In the genomic region with DNA sequence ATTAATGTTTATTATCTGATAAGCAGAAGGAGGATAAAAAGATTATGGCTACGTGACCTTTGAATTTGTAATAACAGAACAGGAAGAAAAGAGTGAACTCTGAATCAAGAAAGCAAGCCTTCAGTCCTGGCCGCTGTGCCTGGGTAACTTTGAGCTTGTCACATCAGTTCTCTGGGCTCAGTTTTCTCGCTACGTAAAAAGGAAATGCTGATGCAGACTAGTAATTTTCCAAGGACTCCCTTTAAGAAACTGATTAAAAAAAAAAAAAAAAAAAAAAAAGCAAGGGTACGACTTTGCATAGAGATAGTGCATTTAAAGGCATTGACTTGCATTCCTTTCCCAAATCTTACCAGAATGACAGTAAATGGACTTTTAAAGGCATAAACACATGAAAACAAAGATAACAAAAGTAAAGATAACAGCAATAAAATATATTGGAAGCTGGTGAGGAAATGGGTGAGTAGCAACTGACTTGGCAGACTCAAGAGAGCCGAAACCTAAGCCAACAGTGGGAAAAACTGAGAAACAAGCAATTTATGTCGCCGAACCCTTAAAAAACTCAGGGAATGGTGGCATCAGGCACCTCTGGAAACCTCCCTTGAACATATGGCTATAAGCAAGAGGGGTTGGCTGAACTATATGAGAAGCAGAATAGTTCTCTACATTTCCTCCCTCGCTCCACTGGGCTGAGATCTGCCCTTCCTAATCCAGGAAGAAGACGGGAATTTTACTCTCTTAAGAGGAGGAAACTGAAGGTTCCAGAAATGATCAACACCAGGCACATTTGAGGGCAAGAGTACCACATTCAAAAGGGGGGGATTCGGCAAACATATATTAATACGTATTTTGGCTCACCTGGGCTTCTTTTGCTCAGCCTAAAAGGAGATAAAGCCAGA, we compare ENCODE assay signal across 13 cellular contexts.
DNase-seq lines count a peak whose midpoint lies in the region; ATAC-seq and TF ChIP-seq lines count a peak whose summit lies in the region.
"Had no signal": no experiment of that assay in that cellular context is flagged by ENCODE, and none has a peak within 500 bp of the region (broad histone marks: within the 10 kb centered on the region; RNA-seq: fewer than 3 reads in every experiment).

No MANE protein-coding gene starts in this region.

- 0 out of 2 replicates have a peak overlapping the region, but pooled peaks have one; percentile 16 for H3K27ac ChIP-seq in GM23248
- H3K27ac ChIP-seq in sigmoid colon, result peak overlapping the region in 3 of 4 donors; percentile 9 to 40 (median 32)
- H3K27ac ChIP-seq: neural progenitor cell had no signal

- H3K4me3 ChIP-seq in GM23248, result no peak overlapping the region
- H3K4me3 ChIP-seq in cardiac fibroblast (replicated peaks in 1 of 2; ENCODE audit: low read depth in 2 of 2, low read length in 2 of 2), result no peak overlapping the region
- no peak overlapping the region for H3K4me3 ChIP-seq in sigmoid colon
- H3K4me3 ChIP-seq in MG63, result no peak overlapping the region
- H3K4me3 ChIP-seq: neural progenitor cell had no signal

- no peaks in the 10 kb centered on the region for H4K20me1 ChIP-seq in GM23248 (ENCODE audit: insufficient read depth)

- in situ Hi-C loops in GM23248 (cut with MboI), result no loop called here

- H3K4me1 ChIP-seq in GM23248 (ENCODE audit: insufficient read depth) (peaks cover 46% of the 10 kb centered on the region), sigmoid colon (peaks cover 0 to 37% (median 30%) of the 10 kb centered on the region in 4 donors)

- no peak for TF ChIP-seq POLR2A in sigmoid colon (IDR thresholded peaks at IDR 0.05)
- TF ChIP-seq POLR2A in GM18505 (IDR thresholded peaks at IDR 0.05; ENCODE audit: borderline replicate concordance, extremely low read depth, insufficient read depth, insufficient read length), result no peak

- H3K36me3 ChIP-seq in GM23248 (ENCODE audit: low read depth) (peaks cover 4% of the 10 kb centered on the region; the same call in 1 of the 2 replicates), sigmoid colon (peaks cover 0 to 38% (median 8%) of the 10 kb centered on the region in 4 donors), MG63 (no peaks in the 10 kb centered on the region)
- H3K36me3 ChIP-seq: neural progenitor cell had no signal

- WGBS in GM23248 (ENCODE audit: low coverage in 1 of 2, low lambda C conversion rate in 2 of 2, missing lambda C conversion rate in 2 of 2), 2 experiments, result 64 to 68% methylated on average over 12 of the region's 12 CpGs
- 23 to 61% methylated on average over 12 of the region's 12 CpGs for WGBS in sigmoid colon, 2 donors

- peak overlapping the region; percentile 14 for H3K4me2 ChIP-seq in GM23248 (ENCODE audit: unreplicated experiment)
- H3K4me2 ChIP-seq: neural progenitor cell had no signal

- TF ChIP-seq EP300 in sigmoid colon (IDR thresholded peaks at IDR 0.05), result no peak

- TF ChIP-seq CTCF in cardiac fibroblast (IDR thresholded peaks at IDR 0.05; ENCODE audit: low read depth, low read length) (no peak), sigmoid colon (IDR thresholded peaks at IDR 0.05) (no peak)

- DNase-seq in GM23248, result peak; percentile 34
- DNase-seq in cardiac fibroblast (ENCODE audit: low read depth in 2 of 2), result peak; percentile 37 to 88
- peak; percentile 35 for DNase-seq in iris pigment epithelial cell (ENCODE audit: low read depth)
- no peak for DNase-seq in sigmoid colon
- no peak for DNase-seq in MG63
- DNase-seq: activated CD4-positive, alpha-beta T cell treated with anti-CD3 and anti-CD28 coated beads, Interleukin-2, amount 10 ng/mL, durations not matched to agents 7 days and 5 days; endodermal cell; HCEC 1CT; NCI-H187 treated with DMSO at 0.1 percent for 48 hours had no signal

- ATAC-seq in GM18511 (IDR thresholded peaks at IDR 0.05; ENCODE audit: unreplicated experiment) (no peak), HG03378 (IDR thresholded peaks at IDR 0.05; ENCODE audit: unreplicated experiment) (no peak), GM18505 (IDR thresholded peaks at IDR 0.05; ENCODE audit: unreplicated experiment) (no peak)

- peaks cover 40% of the 10 kb centered on the region for H3F3A ChIP-seq in GM23248 (ENCODE audit: insufficient read depth)

- intact Hi-C loops in sigmoid colon (cut with DNase I), result no loop called here

- H3K27me3 ChIP-seq in GM23248 (replicated peaks; ENCODE audit: insufficient read depth) (no peaks in the 10 kb centered on the region), sigmoid colon (no peaks in the 10 kb centered on the region), MG63 (no peaks in the 10 kb centered on the region)
- H3K27me3 ChIP-seq: neural progenitor cell had no signal

- H2AFZ ChIP-seq in GM23248, result 0 out of 2 replicates have a peak overlapping the region, but pooled peaks have one; percentile 42
- H2AFZ ChIP-seq: neural progenitor cell had no signal

- H3K9me2 ChIP-seq in GM23248 (ENCODE audit: insufficient read depth), result no peaks in the 10 kb centered on the region

- no peaks in the 10 kb centered on the region for H3K9me3 ChIP-seq in GM23248 (ENCODE audit: low read depth)
- no peaks in the 10 kb centered on the region for H3K9me3 ChIP-seq in sigmoid colon
- no peaks in the 10 kb centered on the region for H3K9me3 ChIP-seq in MG63

- no peak overlapping the region for H3K9ac ChIP-seq in GM23248
- H3K9ac ChIP-seq: neural progenitor cell had no signal

- no peaks in the 10 kb centered on the region for H3K79me2 ChIP-seq in GM23248 (ENCODE audit: insufficient read depth)

Comparison
In these comparisons a context has a peak if more than half of its experiments do, and no peak if none do; other contexts are left out.
1. DNase-seq: peak in GM23248 (single experiment), cardiac fibroblast (2 of 2) and iris pigment epithelial cell (single experiment); none in sigmoid colon (single experiment) and MG63 (single experiment).